17 cellular contexts compared by ENCODE assay signal in genomic region chr15:25177955-25178801, GRCh38.
DNase-seq lines count a peak whose midpoint lies in the region; ATAC-seq and TF ChIP-seq lines count a peak whose summit lies in the region.
"Had no signal": no experiment of that assay in that cellular context is flagged by ENCODE, and none has a peak within 500 bp of the region (broad histone marks: within the 10 kb centered on the region; RNA-seq: fewer than 3 reads in every experiment).

No MANE protein-coding gene starts in this region.

- H4K20me1 ChIP-seq in osteoblast (ENCODE audit: insufficient read depth, low read length) = no peaks in the 10 kb centered on the region

- ATAC-seq in Right ventricle myocardium inferior (no peak), GM19351 (IDR thresholded peaks at IDR 0.05; ENCODE audit: unreplicated experiment) (no peak), HG02870 (IDR thresholded peaks at IDR 0.05; ENCODE audit: unreplicated experiment) (no peak)
- ATAC-seq: activated CD4-positive, alpha-beta T cell treated with anti-CD3 and anti-CD28 coated beads for 36 hours; T-cell had no signal

- intact Hi-C loops in Right ventricle myocardium inferior (cut with DNase I) = no loop called here

- H3K36me3 ChIP-seq in osteoblast (ENCODE audit: insufficient read depth, low read length) = no peaks in the 10 kb centered on the region

- no peak overlapping the region for H3K4me2 ChIP-seq in osteoblast (ENCODE audit: insufficient read depth, low read length)
- H3K4me2 ChIP-seq: PC-9 had no signal

- H3K4me3 ChIP-seq in osteoblast (ENCODE audit: insufficient read depth, low read length) = no peak overlapping the region
- H3K4me3 ChIP-seq: PC-9 had no signal

- H3K9me3 ChIP-seq in osteoblast (ENCODE audit: low read depth, low read length) = no peaks in the 10 kb centered on the region

- DNase-seq in stimulated activated CD4-positive, alpha-beta T cell treated with anti-CD3 and anti-CD28 coated beads, Interleukin-4, amount 100 ng/mL, for 24 hours = peak; percentile 1
- no peak for DNase-seq in stimulated activated CD4-positive, alpha-beta T cell treated with anti-CD3 and anti-CD28 coated beads, Interleukin-4, amount 100 ng/mL, for 4 hours
- DNase-seq in Right ventricle myocardium inferior (ENCODE audit: missing footprints) (peak; percentile 40), osteoblast (ENCODE audit: insufficient read length, low spot score, missing footprints) (peak; percentile 76), NCI-H2196 (lab: John Stamatoyannopoulos, UW; ENCODE audit: unreplicated experiment) (no peak), SW480 (ENCODE audit: low spot score) (no peak)
- DNase-seq: activated CD4-positive, alpha-beta T cell treated with anti-CD3 and anti-CD28 coated beads for 36 hours; activated naive CD4-positive, alpha-beta T cell treated with Interleukin-2 at 50 U/mL for 16 hours; caudate nucleus; DMS53; KBM-7; NCI-H1417 treated with DMSO at 0.1 percent for 48 hours; occipital lobe; PC-9 had no signal

- H3K4me1 ChIP-seq in osteoblast (ENCODE audit: insufficient read depth, low read length) = no peaks in the 10 kb centered on the region

- no peak overlapping the region for H3K27ac ChIP-seq in osteoblast (ENCODE audit: low read depth, low read length)
- H3K27ac ChIP-seq: PC-9 had no signal

- H2AFZ ChIP-seq in osteoblast (ENCODE audit: low read length) = no peak overlapping the region
- H2AFZ ChIP-seq: PC-9 had no signal

- H3K79me2 ChIP-seq in osteoblast (ENCODE audit: insufficient read depth, low read length) = no peaks in the 10 kb centered on the region

- no peak for TF ChIP-seq CTCF in osteoblast (IDR thresholded peaks at IDR 0.05; ENCODE audit: extremely low read depth, low read depth, low read length)

- no peaks in the 10 kb centered on the region for H3K27me3 ChIP-seq in osteoblast (ENCODE audit: insufficient read depth, low read length)

Comparison
In these comparisons a context has a peak if more than half of its experiments do, and no peak if none do; other contexts are left out.
1. DNase-seq: peak in stimulated activated CD4-positive, alpha-beta T cell treated with anti-CD3 and anti-CD28 coated beads, Interleukin-4, amount 100 ng/mL, for 24 hours (single experiment), Right ventricle myocardium inferior (single experiment) and osteoblast (single experiment); none in stimulated activated CD4-positive, alpha-beta T cell treated with anti-CD3 and anti-CD28 coated beads, Interleukin-4, amount 100 ng/mL, for 4 hours (0 of 2), NCI-H2196 (single experiment) and SW480 (single experiment).